Comparison of ENCODE assay signal across 1 cellular context in the genomic region with DNA sequence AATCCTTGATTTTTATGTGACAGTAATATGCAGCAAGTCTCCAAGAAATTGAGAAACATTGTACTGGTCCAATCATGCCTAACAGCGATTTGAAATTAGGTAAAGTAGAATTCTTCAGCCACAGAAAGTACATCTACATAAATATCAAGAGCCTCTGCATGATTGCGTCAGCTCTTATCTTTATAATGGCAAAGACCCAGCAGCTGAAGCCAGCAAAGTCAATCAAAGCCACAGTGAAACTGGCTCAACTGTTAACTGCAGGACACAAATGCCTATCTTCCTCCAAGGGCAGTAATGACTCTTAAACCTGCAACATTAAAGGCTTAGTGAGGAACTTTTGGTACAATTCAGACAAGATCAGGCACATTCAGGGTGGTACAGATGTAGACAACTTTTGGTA.
TF ChIP-seq lines count a peak whose summit lies in the region.

No MANE protein-coding gene starts in this region.

TF ChIP-seq in WTC11, 78 proteins besides CTCF, POLR2A, EP300 and RAD21 (continued from another document):
- TF ChIP-seq ZNF532 (CRISPR knock-in tag; IDR thresholded peaks at IDR 0.05; ENCODE audit: borderline replicate concordance) = no peak
- TF ChIP-seq PRDM15 (CRISPR knock-in tag; IDR thresholded peaks at IDR 0.05) = no peak
- no peak for TF ChIP-seq ZNF512 (CRISPR knock-in tag; IDR thresholded peaks at IDR 0.05; ENCODE audit: borderline replicate concordance)
- TF ChIP-seq, protein P1, sequence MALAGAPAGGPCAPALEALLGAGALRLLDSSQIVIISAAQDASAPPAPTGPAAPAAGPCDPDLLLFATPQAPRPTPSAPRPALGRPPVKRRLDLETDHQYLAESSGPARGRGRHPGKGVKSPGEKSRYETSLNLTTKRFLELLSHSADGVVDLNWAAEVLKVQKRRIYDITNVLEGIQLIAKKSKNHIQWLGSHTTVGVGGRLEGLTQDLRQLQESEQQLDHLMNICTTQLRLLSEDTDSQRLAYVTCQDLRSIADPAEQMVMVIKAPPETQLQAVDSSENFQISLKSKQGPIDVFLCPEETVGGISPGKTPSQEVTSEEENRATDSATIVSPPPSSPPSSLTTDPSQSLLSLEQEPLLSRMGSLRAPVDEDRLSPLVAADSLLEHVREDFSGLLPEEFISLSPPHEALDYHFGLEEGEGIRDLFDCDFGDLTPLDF (CRISPR knock-in tag; IDR thresholded peaks at IDR 0.05) = no peak
